ENCODE assay signal across 14 cellular contexts in genomic region chr17:65799454-65799853, GRCh38.
"Had no signal": no experiment of that assay in that cellular context is flagged by ENCODE, and none has a peak within 500 bp of the region (broad histone marks: within the 10 kb centered on the region; RNA-seq: fewer than 3 reads in every experiment).

No MANE protein-coding gene starts in this region.

- H3K4me3 Mint-ChIP-seq: naive B cell had no signal

- H3K27ac Mint-ChIP-seq: naive B cell had no signal

- H3K27ac ChIP-seq: colonic mucosa, foreskin keratinocyte, parathyroid adenoma, SJCRH30, thyroid gland had no signal

- DNase-seq: activated CD4-positive, CD25-positive, alpha-beta regulatory T cell treated with anti-CD3 and anti-CD28 coated beads, Interleukin-2, amount 50 U/mL, for 72 hours; activated CD8-positive, alpha-beta memory T cell treated with anti-CD3 and anti-CD28 coated beads, Interleukin-2, amount 50 U/mL, for 4 hours; activated gamma-delta T cell; caudate nucleus; colonic mucosa; foreskin keratinocyte; head of caudate nucleus; left cardiac atrium; naive B cell; retina; SJCRH30; thyroid gland had no signal

- H3K36me3 ChIP-seq: colonic mucosa, thyroid gland had no signal

- H3K4me1 Mint-ChIP-seq: naive B cell had no signal

- H3K4me1 ChIP-seq: colonic mucosa, foreskin keratinocyte, parathyroid adenoma, SJCRH30, thyroid gland had no signal

- H3K9me3 ChIP-seq: colonic mucosa, thyroid gland had no signal

- H3K27me3 Mint-ChIP-seq: naive B cell had no signal

- H2AFZ ChIP-seq: parathyroid adenoma had no signal

- H3K4me3 ChIP-seq: colonic mucosa, lung, SJCRH30, thyroid gland had no signal

- H3K9ac ChIP-seq: parathyroid adenoma had no signal

- H3K79me2 ChIP-seq: parathyroid adenoma had no signal

- ATAC-seq: foreskin keratinocyte, left cardiac atrium had no signal

- H3K27me3 ChIP-seq: colonic mucosa, foreskin keratinocyte, SJCRH30, thyroid gland had no signal
